ENCODE assay signal across 13 cellular contexts in genomic region chr20:38452880-38453624, GRCh38. TPM values are rescaled to one million over a fixed set of nuclear protein-coding genes. Genes with fewer than 3 reads are reported as not detected.
DNase-seq lines count a peak whose midpoint lies in the region; ATAC-seq and TF ChIP-seq lines count a peak whose summit lies in the region.
"Had no signal": no experiment of that assay in that cellular context is flagged by ENCODE, and none has a peak within 500 bp of the region (broad histone marks: within the 10 kb centered on the region; RNA-seq: fewer than 3 reads in every experiment).

No MANE protein-coding gene starts in this region.

- no peaks in the 10 kb centered on the region for H3K27me3 Mint-ChIP-seq in activated T-cell treated with anti-CD3 and anti-CD28 coated beads, Interleukin-2, amount 50 U/mL, for 24 hours

- H3K27ac Mint-ChIP-seq in activated T-cell treated with anti-CD3 and anti-CD28 coated beads, Interleukin-2, amount 50 U/mL, for 24 hours: no peak overlapping the region
- H3K27ac Mint-ChIP-seq: natural killer cell had no signal

- H3K36me3 Mint-ChIP-seq in activated T-cell treated with anti-CD3 and anti-CD28 coated beads, Interleukin-2, amount 50 U/mL, for 24 hours (ENCODE audit: low read depth): peaks cover 31% of the 10 kb centered on the region
- H3K36me3 Mint-ChIP-seq: natural killer cell had no signal

- H3K4me1 Mint-ChIP-seq in activated T-cell treated with anti-CD3 and anti-CD28 coated beads, Interleukin-2, amount 50 U/mL, for 24 hours (ENCODE audit: low read depth): peaks cover 29% of the 10 kb centered on the region

- WGBS in spleen, 5 donors: 65 to 85% (median 81%) methylated on average over 15 to 19 of the region's 19 CpGs
- 88 to 89% methylated on average over 19 of the region's 19 CpGs for WGBS in tibial nerve, 2 donors

- peaks cover 4 to 27% (median 10%) of the 10 kb centered on the region in 6 donors for H3K4me1 ChIP-seq in spleen
- peaks cover 0 to 5% (median 0%) of the 10 kb centered on the region in 4 donors for H3K4me1 ChIP-seq in tibial nerve

- H3K4me3 ChIP-seq in spleen (no peak overlapping the region), tibial nerve (no peak overlapping the region)

- no peak for TF ChIP-seq EP300 in tibial nerve (IDR thresholded peaks at IDR 0.05)

- no peaks in the 10 kb centered on the region for H3K9me3 Mint-ChIP-seq in activated T-cell treated with anti-CD3 and anti-CD28 coated beads, Interleukin-2, amount 50 U/mL, for 24 hours
- H3K9me3 Mint-ChIP-seq: H9, natural killer cell had no signal

- H3K27ac ChIP-seq in spleen: peak overlapping the region; percentile 51 to 85 (median 64)
- peak overlapping the region in 2 of 4 donors; percentile 1 to 6 for H3K27ac ChIP-seq in tibial nerve

- intact Hi-C loops in left cardiac atrium (cut with DNase I) (no loop called here), spleen (cut with DNase I; ENCODE audit: low total_unique reads) (no loop called here)

- TF ChIP-seq POLR2A in spleen (IDR thresholded peaks at IDR 0.05): no peak
- TF ChIP-seq POLR2A in tibial nerve (IDR thresholded peaks at IDR 0.05): no peak

- DNase-seq in HUDEP-2 (lab: John Stamatoyannopoulos, UW; ENCODE audit: unreplicated experiment in 76 of 76) (peak in 66 of 76 experiments; percentile 10 to 79 (median 48)), astrocyte of the hippocampus (ENCODE audit: low read depth, low spot score) (peak; percentile 72), left cardiac atrium (peak; percentile 55), spleen (no peak), tibial nerve (ENCODE audit: low spot score in 2 of 2) (no peak)
- no peak for DNase-seq in activated T-cell treated with anti-CD3 and anti-CD28 coated beads, Interleukin-2, amount 50 U/mL, for 24 hours
- DNase-seq: activated CD4-positive, alpha-beta T cell treated with anti-CD3 and anti-CD28 coated beads, Interleukin-2, amount 50 U/mL, for 4 hours; H9; natural killer cell; NCI-H1436 treated with DMSO at 0.1 percent for 48 hours; SHP77 had no signal

- H3K9me3 ChIP-seq in spleen (no peaks in the 10 kb centered on the region), tibial nerve (no peaks in the 10 kb centered on the region)

- no peak overlapping the region for H3K4me3 Mint-ChIP-seq in activated T-cell treated with anti-CD3 and anti-CD28 coated beads, Interleukin-2, amount 50 U/mL, for 24 hours
- H3K4me3 Mint-ChIP-seq: H9, natural killer cell had no signal

- H3K36me3 ChIP-seq in spleen (peaks cover 0 to 36% (median 12%) of the 10 kb centered on the region in 6 donors), tibial nerve (peaks cover 0 to 46% (median 0%) of the 10 kb centered on the region in 3 donors)

- TF ChIP-seq CTCF in spleen (IDR thresholded peaks at IDR 0.05 in 8 of 11, conservative IDR thresholded peaks at IDR 0.05 in 3 of 11): no peak
- no peak for TF ChIP-seq CTCF in tibial nerve (IDR thresholded peaks at IDR 0.05)

- H3K27me3 ChIP-seq in spleen (replicated peaks in 1 of 7) (no peaks in the 10 kb centered on the region), tibial nerve (no peaks in the 10 kb centered on the region)

- ATAC-seq in left cardiac atrium (peak in 1 of 2 donors; percentile 37), GM19395 (IDR thresholded peaks at IDR 0.05; ENCODE audit: unreplicated experiment) (no peak), HG03342 (IDR thresholded peaks at IDR 0.05; ENCODE audit: unreplicated experiment) (no peak)
- ATAC-seq: natural killer cell had no signal

RNA-seq across cellular contexts. Expression of gene SNHG17, which starts 17.9 kb away (rescaled TPM):
- total RNA-seq in left cardiac atrium (10 to 100 TPM in 1 of 2 donors, 1 to 10 TPM in 1; 7.9 to 35.0 TPM), spleen (10 to 100 TPM; 28.7 to 56.1 (median 33.7) TPM), tibial nerve (10 to 100 TPM; 16.4 to 60.9 (median 34.3) TPM)
- polyA plus RNA-seq in spleen: 10 to 100 TPM; 42.0 to 58.0 (median 47.0) TPM

RNA-seq across cellular contexts. Expression of gene RALGAPB, which starts 19.6 kb away (rescaled TPM):
- 10 to 100 TPM; 19.5 to 27.2 TPM for total RNA-seq in left cardiac atrium
- 10 to 100 TPM; 34.1 to 62.5 (median 49.3) TPM for total RNA-seq in spleen
- 10 to 100 TPM in 1 of 3 donors, 1 to 10 TPM in 2; 6.8 to 10.2 (median 9.1) TPM for polyA plus RNA-seq in spleen
- 10 to 100 TPM; 33.9 to 45.9 (median 44.3) TPM for total RNA-seq in tibial nerve

Comparison
In these comparisons a context has a peak if more than half of its experiments do, and no peak if none do; other contexts are left out.
1. DNase-seq: peak in HUDEP-2 (66 of 76), astrocyte of the hippocampus (single experiment) and left cardiac atrium (single experiment); none in spleen (single experiment), activated T-cell treated with anti-CD3 and anti-CD28 coated beads, Interleukin-2, amount 50 U/mL, for 24 hours (single experiment) and tibial nerve (0 of 2).